Comparison of ENCODE assay signal across 8 cellular contexts in genomic region chr1:45010855-45011811, GRCh38. TPM values are rescaled to one million over a fixed set of nuclear protein-coding genes. Genes with fewer than 3 reads are reported as not detected.
DNase-seq lines count a peak whose midpoint lies in the region; ATAC-seq, FAIRE-seq and TF ChIP-seq lines count a peak whose summit lies in the region.

Gene HECTD3, minus strand, starts transcription at chr1:45011324. Its CDS starts 67 bp downstream, at chr1:45011257.

- H3K9me3 ChIP-seq in kidney (ENCODE audit: control insufficient read depth in 1 of 2, low read length in 2 of 2): no peaks in the 10 kb centered on the region

- H3K36me3 ChIP-seq in kidney (ENCODE audit: control insufficient read depth in 1 of 2, insufficient read depth in 2 of 2, low read length in 2 of 2): peaks cover 35 to 38% of the 10 kb centered on the region in 2 donors

- H3K4me3 ChIP-seq in kidney (ENCODE audit: low read length in 2 of 2): peak within 1 kb of the TSS; percentile 91 to 94

- FAIRE-seq in kidney (lab: Jason Lieb, UNC): no peak

- peaks cover 10 to 38% of the 10 kb centered on the region in 2 donors for H3K4me1 ChIP-seq in kidney (ENCODE audit: control insufficient read depth in 1 of 2, insufficient read depth in 1 of 2, low read depth in 1 of 2, low read length in 2 of 2)

- intact Hi-C loops in kidney (cut with DNase I): no loop called here

- TF ChIP-seq CTCF in kidney (IDR thresholded peaks at IDR 0.05; ENCODE audit: borderline replicate concordance, extremely low read depth, insufficient read depth): no peak

- H3K9ac ChIP-seq in kidney (ENCODE audit: low read length in 2 of 2): peak within 1 kb of the TSS; percentile 85 to 91

- ATAC-seq in GM18907 (IDR thresholded peaks at IDR 0.05; ENCODE audit: unreplicated experiment) (peak; percentile 69), HG03139 (IDR thresholded peaks at IDR 0.05; ENCODE audit: unreplicated experiment) (peak; percentile 51)
- ATAC-seq in activated CD4-positive, CD25-positive, alpha-beta regulatory T cell treated with anti-CD3 and anti-CD28 coated beads, Interleukin-2, amount 50 U/mL, for 24 hours: peak; percentile 80 to 82

- H3K27ac ChIP-seq in kidney (ENCODE audit: low read depth in 2 of 2, low read length in 2 of 2): peak within 1 kb of the TSS; percentile 59 to 67

- peak; percentile 86 for DNase-seq in AG08396 (ENCODE audit: low spot score)
- peak; percentile 76 for DNase-seq in NCI-H345 treated with DMSO at 0.1 percent for 48 hours (lab: John Stamatoyannopoulos, UW; ENCODE audit: unreplicated experiment)
- DNase-seq in cerebellar cortex (ENCODE audit: low spot score): peak; percentile 91
- peak; percentile 92 for DNase-seq in kidney
- peak; percentile 44 to 47 for DNase-seq in stimulated activated CD4-positive, alpha-beta T cell treated with anti-CD3 and anti-CD28 coated beads, Interleukin-15, amount 100 ng/mL, for 1 hour (ENCODE audit: low read depth in 1 of 2, low spot score in 1 of 2)

RNA-seq across cellular contexts. Expression of gene HECTD3, which starts in this region (rescaled TPM):
- total RNA-seq in kidney: 42.1 TPM
- 27.5 TPM for polyA plus RNA-seq in kidney (ENCODE audit: insufficient read depth, low read depth, low replicate concordance)

Comparison
In these comparisons a context has a peak if more than half of its experiments do, and no peak if none do; other contexts are left out.
1. Peak in every context shown above with its lines: DNase-seq, ATAC-seq, H3K4me3 ChIP-seq and H3K27ac ChIP-seq.